In genomic region chr2:176997074-176997791, GRCh38 we compare ENCODE assay signal across 7 cellular contexts.
A peak's percentile ranks its signal among the peaks of the same experiment; 100 is the strongest.
DNase-seq lines count a peak whose midpoint lies in the region; ATAC-seq and TF ChIP-seq lines count a peak whose summit lies in the region.

No MANE protein-coding gene starts in this region.

- H3K27me3 Mint-ChIP-seq in mesothelial cell of epicardium (ENCODE audit: low read depth): no peaks in the 10 kb centered on the region

- H3K36me3 Mint-ChIP-seq in mesothelial cell of epicardium: no peaks in the 10 kb centered on the region

- no peaks in the 10 kb centered on the region for H3K9me3 ChIP-seq in SK-N-MC (ENCODE audit: low read depth, low read length)

- TF ChIP-seq CTCF in mesothelial cell of epicardium (IDR thresholded peaks at IDR 0.05; ENCODE audit: unreplicated experiment): no peak

- ATAC-seq in GM18505 (IDR thresholded peaks at IDR 0.05; ENCODE audit: unreplicated experiment) (peak; percentile 63), HG02642 (IDR thresholded peaks at IDR 0.05; ENCODE audit: poor library complexity, unreplicated experiment) (peak; percentile 61), left colon (peak; percentile 97)

- H3K27ac Mint-ChIP-seq in mesothelial cell of epicardium: no peak overlapping the region

- H3K4me3 ChIP-seq in SK-N-MC: no peak overlapping the region

- H3K36me3 ChIP-seq in SK-N-MC (ENCODE audit: insufficient read depth, low read length): no peaks in the 10 kb centered on the region

- peaks cover 25% of the 10 kb centered on the region for H3K4me1 Mint-ChIP-seq in mesothelial cell of epicardium

- no peak overlapping the region for H3K4me3 Mint-ChIP-seq in mesothelial cell of epicardium

- no peak overlapping the region for H3K9ac ChIP-seq in SK-N-MC (ENCODE audit: insufficient read length)

- intact Hi-C loops in left colon (cut with DNase I, micrococcal nuclease): no loop called here

- no peaks in the 10 kb centered on the region for H3K9me3 Mint-ChIP-seq in mesothelial cell of epicardium

- DNase-seq in SK-N-MC (ENCODE audit: low read depth, low spot score) (no peak), left colon (peak in 1 of 2 donors; percentile 9), UCSD-AML1 (lab: John Stamatoyannopoulos, UW; ENCODE audit: unreplicated experiment) (no peak), mesothelial cell of epicardium (ENCODE audit: low spot score in 2 of 2, unreplicated experiment in 2 of 2) (no peak), SIG-M5 treated with dmso at 0.1 percent for 504 hours (lab: John Stamatoyannopoulos, UW; ENCODE audit: unreplicated experiment) (no peak)

- TF ChIP-seq POLR2A in GM18505 (IDR thresholded peaks at IDR 0.05; ENCODE audit: borderline replicate concordance, extremely low read depth, insufficient read depth, insufficient read length): no peak

- H3K27ac ChIP-seq in SK-N-MC: peak overlapping the region; percentile 27; the same call in 1 of the 2 replicates
